1 cellular context compared by ENCODE assay signal in the genomic region with DNA sequence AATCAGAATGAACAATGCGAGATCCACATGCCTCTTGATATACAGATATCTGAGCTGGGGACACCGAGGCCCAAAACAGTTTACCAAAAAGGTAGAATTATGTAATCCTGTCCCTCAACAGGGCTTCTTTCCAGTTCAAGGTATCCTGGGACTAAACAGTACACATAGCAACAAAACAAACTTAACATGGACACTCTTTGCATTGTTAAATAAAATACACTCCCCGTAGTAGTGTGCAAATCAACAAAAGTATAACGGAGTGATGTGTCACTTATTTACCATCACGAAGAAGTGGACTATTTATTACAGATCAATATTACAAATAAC.
TF ChIP-seq lines count a peak whose summit lies in the region.

No MANE protein-coding gene starts in this region.

TF ChIP-seq in HepG2, 621 proteins besides CTCF, POLR2A, EP300 and RAD21 (continued from another document):
- TF ChIP-seq, protein P1, sequence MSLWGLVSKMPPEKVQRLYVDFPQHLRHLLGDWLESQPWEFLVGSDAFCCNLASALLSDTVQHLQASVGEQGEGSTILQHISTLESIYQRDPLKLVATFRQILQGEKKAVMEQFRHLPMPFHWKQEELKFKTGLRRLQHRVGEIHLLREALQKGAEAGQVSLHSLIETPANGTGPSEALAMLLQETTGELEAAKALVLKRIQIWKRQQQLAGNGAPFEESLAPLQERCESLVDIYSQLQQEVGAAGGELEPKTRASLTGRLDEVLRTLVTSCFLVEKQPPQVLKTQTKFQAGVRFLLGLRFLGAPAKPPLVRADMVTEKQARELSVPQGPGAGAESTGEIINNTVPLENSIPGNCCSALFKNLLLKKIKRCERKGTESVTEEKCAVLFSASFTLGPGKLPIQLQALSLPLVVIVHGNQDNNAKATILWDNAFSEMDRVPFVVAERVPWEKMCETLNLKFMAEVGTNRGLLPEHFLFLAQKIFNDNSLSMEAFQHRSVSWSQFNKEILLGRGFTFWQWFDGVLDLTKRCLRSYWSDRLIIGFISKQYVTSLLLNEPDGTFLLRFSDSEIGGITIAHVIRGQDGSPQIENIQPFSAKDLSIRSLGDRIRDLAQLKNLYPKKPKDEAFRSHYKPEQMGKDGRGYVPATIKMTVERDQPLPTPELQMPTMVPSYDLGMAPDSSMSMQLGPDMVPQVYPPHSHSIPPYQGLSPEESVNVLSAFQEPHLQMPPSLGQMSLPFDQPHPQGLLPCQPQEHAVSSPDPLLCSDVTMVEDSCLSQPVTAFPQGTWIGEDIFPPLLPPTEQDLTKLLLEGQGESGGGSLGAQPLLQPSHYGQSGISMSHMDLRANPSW (CRISPR knock-in tag; IDR thresholded peaks at IDR 0.05; ENCODE audit: borderline replicate concordance): no peak
- no peak for TF ChIP-seq SMARCE1 (IDR thresholded peaks at IDR 0.05; ENCODE audit: borderline replicate concordance)
